24 cellular contexts compared by ENCODE assay signal in genomic region chr14:83520837-83521236, GRCh38.
DNase-seq lines count a peak whose midpoint lies in the region; TF ChIP-seq lines count a peak whose summit lies in the region.
"Had no signal": no experiment of that assay in that cellular context is flagged by ENCODE, and none has a peak within 500 bp of the region (broad histone marks: within the 10 kb centered on the region; RNA-seq: fewer than 3 reads in every experiment).

No MANE protein-coding gene starts in this region.

- H3K36me3 Mint-ChIP-seq in T-helper 2 cell treated with Interferon-gamma antibody and Interleukin-4, amounts not matched to agents 5 μg/mL and 100 μg/mL, for 36 hours (ENCODE audit: low read depth) = no peaks in the 10 kb centered on the region
- H3K36me3 Mint-ChIP-seq: activated naive CD8-positive, alpha-beta T cell treated with anti-CD3 and anti-CD28 coated beads for 36 hours; CD4-positive, CD25-positive, alpha-beta regulatory T cell; naive thymus-derived CD8-positive, alpha-beta T cell had no signal

- peaks cover 33% of the 10 kb centered on the region for H3K9me3 Mint-ChIP-seq in T-helper 2 cell treated with Interferon-gamma antibody and Interleukin-4, amounts not matched to agents 5 μg/mL and 100 μg/mL, for 36 hours

- no peak overlapping the region for H3K4me3 ChIP-seq in A673 (ENCODE audit: low read depth, low read length, poor library complexity, severe bottlenecking)
- H3K4me3 ChIP-seq in adipocyte (ENCODE audit: low read length) = no peak overlapping the region
- no peak overlapping the region for H3K4me3 ChIP-seq in MG63
- H3K4me3 ChIP-seq: cardiac muscle cell, SJCRH30, spleen, thoracic aorta had no signal

- no TSS peak for BruUV-seq in A673 (replicated peaks; lab: Mats Ljungman, UMichigan)

- no peaks in the 10 kb centered on the region for H3K27me3 Mint-ChIP-seq in T-helper 2 cell treated with Interferon-gamma antibody and Interleukin-4, amounts not matched to agents 5 μg/mL and 100 μg/mL, for 36 hours (ENCODE audit: low read depth)
- H3K27me3 Mint-ChIP-seq: activated naive CD8-positive, alpha-beta T cell treated with anti-CD3 and anti-CD28 coated beads for 36 hours; CD4-positive, CD25-positive, alpha-beta regulatory T cell; naive thymus-derived CD8-positive, alpha-beta T cell had no signal

- H3K9me3 ChIP-seq in A673 (ENCODE audit: low read depth, low read length, poor library complexity, severe bottlenecking) (no peaks in the 10 kb centered on the region), adipocyte (ENCODE audit: control insufficient read depth, low read length) (no peaks in the 10 kb centered on the region), MG63 (no peaks in the 10 kb centered on the region)
- H3K9me3 ChIP-seq: SJCRH30, thoracic aorta had no signal

- intact Hi-C loops in A673 (cut with micrococcal nuclease; ENCODE audit: unreplicated experiment) = no loop called here

- no peaks in the 10 kb centered on the region for H3K27me3 ChIP-seq in A673 (replicated peaks; ENCODE audit: insufficient read depth, low read depth, low read length, poor library complexity)
- no peaks in the 10 kb centered on the region for H3K27me3 ChIP-seq in adipocyte (replicated peaks; ENCODE audit: control insufficient read depth, insufficient read depth, low read length)
- no peaks in the 10 kb centered on the region for H3K27me3 ChIP-seq in MG63
- H3K27me3 ChIP-seq: cardiac muscle cell, SJCRH30, spleen had no signal

- H3K27ac ChIP-seq in A673 (ENCODE audit: low read depth, low read length, poor library complexity, severe bottlenecking) = no peak overlapping the region
- H3K27ac ChIP-seq: cardiac muscle cell, HL-60, SJCRH30, spleen, thoracic aorta had no signal

- CTCF ChIA-PET in A673 (lab: Charles Lee) = no interaction called here

- no peaks in the 10 kb centered on the region for H3K4me1 Mint-ChIP-seq in T-helper 2 cell treated with Interferon-gamma antibody and Interleukin-4, amounts not matched to agents 5 μg/mL and 100 μg/mL, for 36 hours (ENCODE audit: low read depth)
- H3K4me1 Mint-ChIP-seq: activated naive CD8-positive, alpha-beta T cell treated with anti-CD3 and anti-CD28 coated beads for 36 hours; CD4-positive, CD25-positive, alpha-beta regulatory T cell; naive thymus-derived CD8-positive, alpha-beta T cell had no signal

- TF ChIP-seq CTCF in A673 (conservative IDR thresholded peaks at IDR 0.05; ENCODE audit: low read depth, low read length) = no peak

- no peak overlapping the region for H3K27ac Mint-ChIP-seq in T-helper 2 cell treated with Interferon-gamma antibody and Interleukin-4, amounts not matched to agents 5 μg/mL and 100 μg/mL, for 36 hours
- H3K27ac Mint-ChIP-seq: activated naive CD8-positive, alpha-beta T cell treated with anti-CD3 and anti-CD28 coated beads for 36 hours; CD4-positive, CD25-positive, alpha-beta regulatory T cell; naive thymus-derived CD8-positive, alpha-beta T cell had no signal

- H3K36me3 ChIP-seq in A673 (ENCODE audit: insufficient read depth, low read length, poor library complexity, severe bottlenecking) = no peaks in the 10 kb centered on the region
- H3K36me3 ChIP-seq in adipocyte (ENCODE audit: control insufficient read depth, insufficient read depth, low read length, severe bottlenecking) = no peaks in the 10 kb centered on the region
- H3K36me3 ChIP-seq in MG63 = no peaks in the 10 kb centered on the region
- H3K36me3 ChIP-seq: cardiac muscle cell, SJCRH30, spleen, thoracic aorta had no signal

- no peak overlapping the region for H3K9ac ChIP-seq in adipocyte (ENCODE audit: low read length)

- POLR2A ChIA-PET in A673 (lab: Charles Lee; ENCODE audit: low non-redundant PET) = no interaction called here

- H3K4me1 ChIP-seq in A673 (ENCODE audit: insufficient read depth, low read length, poor library complexity, severe bottlenecking) = no peaks in the 10 kb centered on the region
- no peaks in the 10 kb centered on the region for H3K4me1 ChIP-seq in adipocyte (ENCODE audit: control insufficient read depth, insufficient read depth, low read length)
- H3K4me1 ChIP-seq: SJCRH30, spleen had no signal

- DNase-seq in A673 (ENCODE audit: low spot score) (peak; percentile 5), HCEC 1CT (peak; percentile 79), adipocyte (ENCODE audit: low read depth) (peak; percentile 84), fibroblast of the conjunctiva (ENCODE audit: low read depth) (peak; percentile 47), MG63 (no peak), LoVo (ENCODE audit: low spot score) (no peak), NOMO-1 treated with DMSO at 0.1 percent for 48 hours (lab: John Stamatoyannopoulos, UW; ENCODE audit: unreplicated experiment) (no peak)
- DNase-seq in T-helper 2 cell treated with Interferon-gamma antibody and Interleukin-4, amounts not matched to agents 5 μg/mL and 100 μg/mL, for 36 hours (ENCODE audit: low spot score) = no peak
- DNase-seq: 8988T; activated CD8-positive, alpha-beta memory T cell treated with anti-CD3 and anti-CD28 coated beads for 24 hours; activated naive CD8-positive, alpha-beta T cell treated with anti-CD3 and anti-CD28 coated beads for 36 hours; CD4-positive, CD25-positive, alpha-beta regulatory T cell; DMS153; KBM-7; mammary epithelial cell; naive thymus-derived CD8-positive, alpha-beta T cell; NCI-H2029 treated with DMSO at 0.1 percent for 48 hours; NCI-H510A treated with DMSO at 0.1 percent for 48 hours; posterior cingulate gyrus; SJCRH30; spleen had no signal

- H3K4me3 Mint-ChIP-seq in T-helper 2 cell treated with Interferon-gamma antibody and Interleukin-4, amounts not matched to agents 5 μg/mL and 100 μg/mL, for 36 hours = no peak overlapping the region
- H3K4me3 Mint-ChIP-seq: activated naive CD8-positive, alpha-beta T cell treated with anti-CD3 and anti-CD28 coated beads for 36 hours; CD4-positive, CD25-positive, alpha-beta regulatory T cell; naive thymus-derived CD8-positive, alpha-beta T cell had no signal

Comparison
In these comparisons a context has a peak if more than half of its experiments do, and no peak if none do; other contexts are left out.
1. DNase-seq: peak in A673 (single experiment), HCEC 1CT (single experiment), adipocyte (single experiment) and fibroblast of the conjunctiva (single experiment); none in MG63 (single experiment), LoVo (single experiment), NOMO-1 treated with DMSO at 0.1 percent for 48 hours (single experiment) and T-helper 2 cell treated with Interferon-gamma antibody and Interleukin-4, amounts not matched to agents 5 μg/mL and 100 μg/mL, for 36 hours (single experiment).